ENCODE assay signal across 19 cellular contexts in genomic region chr1:211543003-211543402, GRCh38. TPM values are rescaled to one million over a fixed set of nuclear protein-coding genes. Genes with fewer than 3 reads are reported as not detected.
DNase-seq lines count a peak whose midpoint lies in the region; ATAC-seq, FAIRE-seq and TF ChIP-seq lines count a peak whose summit lies in the region.
"Had no signal": no experiment of that assay in that cellular context is flagged by ENCODE, and none has a peak within 500 bp of the region (broad histone marks: within the 10 kb centered on the region; RNA-seq: fewer than 3 reads in every experiment).

No MANE protein-coding gene starts in this region.

- TF ChIP-seq POLR2A in HepG2 (IDR thresholded peaks at IDR 0.05; ENCODE audit: insufficient read depth in 1 of 2, low read depth in 2 of 2, low read length in 2 of 2): no peak

- H3K9me3 Mint-ChIP-seq in MCF 10A (ENCODE audit: unreplicated experiment): peaks cover 14% of the 10 kb centered on the region

- no peak for TF ChIP-seq RAD21 in HepG2 (CRISPR knock-in tag; IDR thresholded peaks at IDR 0.05)

- POLR2A ChIA-PET in MCF 10A (lab: Yijun Ruan, JAX) (interaction anchor here (0.6 to 2.1 kb wide), 3 partner anchors 9 to 189 kb away, joined by 3 to 8 read pairs (median 5); no protein-coding TSS in a partner anchor), HepG2 (lab: Yijun Ruan, JAX) (no interaction called here)

- H3K4me2 ChIP-seq in HepG2 (ENCODE audit: low read depth, low read length): no peak overlapping the region
- H3K4me2 ChIP-seq: GM23338 had no signal

- no peaks in the 10 kb centered on the region for H3K79me2 ChIP-seq in HepG2 (ENCODE audit: insufficient read depth, low read length)

- in situ Hi-C loops in T47D (cut with HindIII; ENCODE audit: low pct_unique_long_range_greater_than_20kb, low sequenced_read_pairs): no loop called here
- in situ Hi-C loops in HepG2 (cut with HindIII; ENCODE audit: extremely low pct_ligation_motif_present, low pct_unique_long_range_greater_than_20kb): no loop called here

- WGBS in HepG2 (ENCODE audit: low lambda C conversion rate): 6% methylated on average over 2 of the region's 3 CpGs

- CTCF ChIA-PET in MCF 10A (lab: Yijun Ruan, JAX) (interaction anchor here (0.5 to 6.9 kb wide), 9 partner anchors 9 to 1169 kb away, joined by 3 to 61 read pairs (median 5); no protein-coding TSS in a partner anchor), HepG2 (lab: Yijun Ruan, JAX; ENCODE audit: low intra/inter-chr PET ratio, low total read pairs) (no interaction called here)

- ATAC-seq in HepG2 (peak; percentile 28; the same call in 2 of the 3 replicates), GM18519 (IDR thresholded peaks at IDR 0.05; ENCODE audit: low FRiP score, unreplicated experiment) (no peak), GM21367 (IDR thresholded peaks at IDR 0.05; ENCODE audit: unreplicated experiment) (no peak)
- ATAC-seq: GM12878, GM23338 had no signal

- H3K4me3 Mint-ChIP-seq in MCF 10A (ENCODE audit: unreplicated experiment): no peak overlapping the region
- H3K4me3 Mint-ChIP-seq: CD14-positive monocyte, GM23338 had no signal

- H3K9me3 ChIP-seq in HepG2 (ENCODE audit: low read length): no peaks in the 10 kb centered on the region
- H3K9me3 ChIP-seq: SJSA1 had no signal

- H2AFZ ChIP-seq in HepG2 (ENCODE audit: low read length): no peak overlapping the region
- H2AFZ ChIP-seq: GM23338 had no signal

- H3K27me3 Mint-ChIP-seq in MCF 10A (ENCODE audit: insufficient read depth, unreplicated experiment): no peaks in the 10 kb centered on the region

- H3K4me3 ChIP-seq in HepG2 (replicated peaks in 1 of 3; ENCODE audit: insufficient read depth in 1 of 3, low read depth in 2 of 3, low read length in 3 of 3): no peak overlapping the region
- H3K4me3 ChIP-seq: GM12878, GM23338, SJSA1 had no signal

- H3K27me3 ChIP-seq in HepG2 (ENCODE audit: control insufficient read depth in 1 of 2, insufficient read depth in 2 of 2, low read length in 2 of 2): peaks cover 2 to 33% of the 10 kb centered on the region in 2 experiments; a peak in 3 of 5 replicates
- H3K27me3 ChIP-seq: SJSA1 had no signal

- FAIRE-seq in HepG2 (lab: Jason Lieb, UNC): no peak
- FAIRE-seq: GM12878, GM19239 had no signal

- no peaks in the 10 kb centered on the region for H3K36me3 Mint-ChIP-seq in MCF 10A (ENCODE audit: insufficient read depth, unreplicated experiment)
- H3K36me3 Mint-ChIP-seq: CD14-positive monocyte had no signal

- TF ChIP-seq CTCF in MCF 10A (IDR thresholded peaks at IDR 0.05; ENCODE audit: unreplicated experiment) (no peak), HepG2 (CRISPR knock-in tag; IDR thresholded peaks at IDR 0.05) (no peak)

- H3K4me1 ChIP-seq in HepG2 (ENCODE audit: insufficient read depth, low read length): peaks cover 28% of the 10 kb centered on the region
- H3K4me1 ChIP-seq: SJSA1 had no signal

- H3K27ac ChIP-seq in HepG2 (ENCODE audit: extremely low read length, insufficient read depth, low read length): no peak overlapping the region
- H3K27ac ChIP-seq: RWPE1, SJSA1 had no signal

- H3K4me1 Mint-ChIP-seq in MCF 10A (ENCODE audit: insufficient read depth, unreplicated experiment): peaks cover 10% of the 10 kb centered on the region
- H3K4me1 Mint-ChIP-seq: CD14-positive monocyte had no signal

- intact Hi-C loops in MCF 10A (cut with micrococcal nuclease) (no loop called here), HepG2 (cut with micrococcal nuclease; ENCODE audit: unreplicated experiment) (no loop called here)

- no peak overlapping the region for H3K27ac Mint-ChIP-seq in MCF 10A (ENCODE audit: low read depth, unreplicated experiment)
- H3K27ac Mint-ChIP-seq: CD14-positive monocyte, GM23338 had no signal

- BruUV-seq in MCF 10A (replicated peaks; lab: Mats Ljungman, UMichigan) (no TSS peak), HepG2 (replicated peaks; lab: Mats Ljungman, UMichigan) (no TSS peak)

- TF ChIP-seq EP300 in HepG2 (IDR thresholded peaks at IDR 0.05; ENCODE audit: low read depth in 2 of 2, low read length in 2 of 2): no peak
- no peak for TF ChIP-seq EP300 in HepG2 (CRISPR knock-in tag; IDR thresholded peaks at IDR 0.05; ENCODE audit: borderline replicate concordance)

- DNase-seq in T47D (ENCODE audit: low read depth in 1 of 2, low spot score in 1 of 2) (peak; percentile 64 to 78), MCF 10A (ENCODE audit: unreplicated experiment) (no peak), RPMI8226 (peak; percentile 52), HepG2 (ENCODE audit: low spot score) (no peak), glomerular visceral epithelial cell (ENCODE audit: extremely low spot score) (no peak), UCSD-AML1 (lab: John Stamatoyannopoulos, UW; ENCODE audit: unreplicated experiment) (no peak)
- DNase-seq: COR-L47, NCI-H187 treated with DMSO at 0.1 percent for 48 hours, NCI-H2171, NCI-H446 treated with DMSO at 0.1 percent for 48 hours had no signal

- no peaks in the 10 kb centered on the region for H4K20me1 ChIP-seq in HepG2 (ENCODE audit: insufficient read depth, low read length)

- H3K9ac ChIP-seq in HepG2 (ENCODE audit: insufficient read depth, low read depth, low read length): no peak overlapping the region

- no peaks in the 10 kb centered on the region for H3K36me3 ChIP-seq in HepG2 (replicated peaks in 1 of 2; ENCODE audit: control insufficient read depth in 1 of 2, insufficient read depth in 2 of 2, low read length in 2 of 2)
- H3K36me3 ChIP-seq: SJSA1 had no signal

TF ChIP-seq in HepG2, 621 proteins besides CTCF, POLR2A, EP300 and RAD21:
- TF ChIP-seq ATRX (CRISPR knock-in tag; IDR thresholded peaks at IDR 0.05; ENCODE audit: borderline replicate concordance) (no peak), STAG1 (CRISPR knock-in tag; IDR thresholded peaks at IDR 0.05) (peak; percentile 5; the same call in 1 of the 2 replicates)
TF ChIP-seq in HepG2: peak in this region for 1.

RNA-seq across cellular contexts. Expression of gene SLC30A1, which starts 36.0 kb away (rescaled TPM):
- 87.0 and 94.1 TPM in 2 replicates for total RNA-seq in MCF 10A (2022)
- 24.4 and 26.8 TPM in 2 replicates for total RNA-seq in HepG2 (2016; rRNA removed; fragmentation: Illumina TruSeq; extraction: Trizol)
- total RNA-seq in HepG2 (2016; cell fraction: cytosol; rRNA removed; fragmentation: Illumina TruSeq; extraction: Trizol; ENCODE audit: low read depth): 3.1 and 3.8 TPM in 2 replicates
- 25.5 and 28.3 TPM in 2 replicates for total RNA-seq in HepG2 (2016; cell fraction: insoluble cytoplasmic fraction; rRNA removed; fragmentation: Illumina TruSeq; extraction: Trizol)
- total RNA-seq in HepG2 (2016; cell fraction: membrane; rRNA removed; fragmentation: Illumina TruSeq; extraction: Trizol): 15.5 and 17.6 TPM in 2 replicates
- total RNA-seq in HepG2 (2016; cell fraction: nucleus; rRNA removed; fragmentation: Illumina TruSeq; extraction: Trizol): 49.0 and 51.0 TPM in 2 replicates
- 5.8 and 5.9 TPM in 2 replicates for polyA plus RNA-seq in HepG2 (2011; rRNA removed)
- 3.5 and 4.9 TPM in 2 replicates for polyA plus RNA-seq in HepG2 (2011; cell fraction: cytosol; rRNA removed)
- polyA plus RNA-seq in HepG2 (2011; cell fraction: nucleus; rRNA removed): 4.2 and 5.1 TPM in 2 replicates
- 18.3 and 19.9 TPM in 2 replicates for polyA plus RNA-seq in HepG2 (2012)
- polyA plus RNA-seq in HepG2 (2016; cell fraction: cytosol; fragmentation: Illumina TruSeq; extraction: Trizol; ENCODE audit: low read depth): 2.5 and 2.6 TPM in 2 replicates
- polyA plus RNA-seq in HepG2 (2016; cell fraction: insoluble cytoplasmic fraction; fragmentation: Illumina TruSeq; extraction: Trizol; ENCODE audit: low read depth): 19.7 and 25.1 TPM in 2 replicates
- 6.2 and 6.7 TPM in 2 replicates for polyA plus RNA-seq in HepG2 (2016; cell fraction: membrane; fragmentation: Illumina TruSeq; extraction: Trizol; ENCODE audit: low read depth)
- 53.6 and 54.2 TPM in 2 replicates for polyA plus RNA-seq in HepG2 (2016; cell fraction: nucleus; fragmentation: Illumina TruSeq; extraction: Trizol; ENCODE audit: insufficient read depth, low read depth)
- 9.6 and 24.6 TPM in 2 replicates for polyA minus RNA-seq in HepG2 (2011; rRNA and poly(A)+ RNA removed; ENCODE audit: low replicate concordance)
- 10.8 and 15.0 TPM in 2 replicates for polyA minus RNA-seq in HepG2 (2011; cell fraction: cytosol; rRNA and poly(A)+ RNA removed)
- polyA minus RNA-seq in HepG2 (2011; cell fraction: nucleus; rRNA and poly(A)+ RNA removed): 14.9 and 15.0 TPM in 2 replicates

RNA-seq across cellular contexts. Expression of gene RD3, which starts 51.0 kb away (rescaled TPM):
- total RNA-seq in MCF 10A (2022) (not detected in 2 replicates), HepG2 (2016; rRNA removed; fragmentation: Illumina TruSeq; extraction: Trizol) (not detected in 2 replicates)
- not detected in 2 replicates for total RNA-seq in HepG2 (2016; cell fraction: cytosol; rRNA removed; fragmentation: Illumina TruSeq; extraction: Trizol; ENCODE audit: low read depth)
- not detected in 2 replicates for total RNA-seq in HepG2 (2016; cell fraction: insoluble cytoplasmic fraction; rRNA removed; fragmentation: Illumina TruSeq; extraction: Trizol)
- not detected in 2 replicates for total RNA-seq in HepG2 (2016; cell fraction: membrane; rRNA removed; fragmentation: Illumina TruSeq; extraction: Trizol)
- not detected in 2 replicates for total RNA-seq in HepG2 (2016; cell fraction: nucleus; rRNA removed; fragmentation: Illumina TruSeq; extraction: Trizol)
- polyA plus RNA-seq in HepG2 (2011; rRNA removed): not detected in 2 replicates
- polyA plus RNA-seq in HepG2 (2011; cell fraction: cytosol; rRNA removed): not detected in 2 replicates
- polyA plus RNA-seq in HepG2 (2011; cell fraction: nucleus; rRNA removed): not detected in 2 replicates
- polyA plus RNA-seq in HepG2 (2012): not detected in 2 replicates
- polyA plus RNA-seq in HepG2 (2016; cell fraction: cytosol; fragmentation: Illumina TruSeq; extraction: Trizol; ENCODE audit: low read depth): not detected in 2 replicates
- polyA plus RNA-seq in HepG2 (2016; cell fraction: insoluble cytoplasmic fraction; fragmentation: Illumina TruSeq; extraction: Trizol; ENCODE audit: low read depth): not detected in 2 replicates
- not detected in 2 replicates for polyA plus RNA-seq in HepG2 (2016; cell fraction: membrane; fragmentation: Illumina TruSeq; extraction: Trizol; ENCODE audit: low read depth)
- not detected in 2 replicates for polyA plus RNA-seq in HepG2 (2016; cell fraction: nucleus; fragmentation: Illumina TruSeq; extraction: Trizol; ENCODE audit: insufficient read depth, low read depth)
- polyA minus RNA-seq in HepG2 (2011; rRNA and poly(A)+ RNA removed; ENCODE audit: low replicate concordance): not detected in 2 replicates
- polyA minus RNA-seq in HepG2 (2011; cell fraction: cytosol; rRNA and poly(A)+ RNA removed): not detected in 2 replicates
- not detected in 2 replicates for polyA minus RNA-seq in HepG2 (2011; cell fraction: nucleus; rRNA and poly(A)+ RNA removed)
- total RNA-seq: A172, GM12878, SJSA1 had no signal
- polyA plus RNA-seq: CD14-positive monocyte, GM12878, GM23338 had no signal

Comparison
In these comparisons a context has a peak if more than half of its experiments do, and no peak if none do; other contexts are left out.
1. DNase-seq: peak in T47D (2 of 2) and RPMI8226 (single experiment); none in MCF 10A (single experiment), HepG2 (single experiment), glomerular visceral epithelial cell (single experiment) and UCSD-AML1 (single experiment).